Comparison of ENCODE assay signal across 13 cellular contexts in the genomic region with DNA sequence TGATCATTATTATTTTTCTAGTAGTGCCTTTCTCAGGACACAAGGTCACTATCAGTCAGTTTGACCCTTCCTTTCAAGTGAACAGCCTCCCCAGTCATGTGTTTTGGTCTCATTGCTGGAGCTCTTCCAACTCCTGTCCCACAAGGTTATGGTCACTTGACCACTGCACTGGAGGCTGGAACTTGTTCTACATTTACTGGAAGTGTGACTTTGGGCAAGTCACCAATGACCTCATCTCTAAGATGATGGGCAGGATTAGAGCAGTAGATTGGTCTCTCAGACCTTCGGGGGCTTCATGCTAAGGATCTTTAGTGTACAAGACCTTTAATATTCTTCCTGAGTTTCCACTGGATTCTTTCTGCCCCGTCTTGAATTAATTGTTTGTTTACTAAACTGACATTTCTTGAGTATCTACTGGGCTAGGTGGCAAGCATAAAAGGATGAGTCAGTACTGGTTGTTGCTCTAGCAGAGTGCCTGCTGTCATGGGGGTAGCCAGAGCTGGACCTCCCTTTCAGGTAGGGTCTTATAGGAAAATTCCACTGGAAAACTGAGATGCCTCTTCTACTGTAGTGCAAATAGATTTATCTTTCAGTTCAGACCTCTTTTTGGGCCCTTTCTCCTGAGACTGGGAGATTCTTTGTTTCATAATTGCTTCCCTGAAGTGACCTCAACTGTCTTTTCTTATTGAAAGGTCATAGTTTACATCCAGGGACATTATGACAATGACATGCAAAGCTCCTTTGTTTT.
A peak's percentile ranks its signal among the peaks of the same experiment; 100 is the strongest.
DNase-seq lines count a peak whose midpoint lies in the region; ATAC-seq and TF ChIP-seq lines count a peak whose summit lies in the region.
"Had no signal": no experiment of that assay in that cellular context is flagged by ENCODE, and none has a peak within 500 bp of the region (broad histone marks: within the 10 kb centered on the region; RNA-seq: fewer than 3 reads in every experiment).

No MANE protein-coding gene starts in this region.

- ATAC-seq in PC-3: peak; percentile 65
- ATAC-seq in Right ventricle myocardium superior (ENCODE audit: poor library complexity): peak; percentile 85
- peak; percentile 19 to 52 (median 42) for ATAC-seq in psoas muscle
- no peak for ATAC-seq in HG03520 (IDR thresholded peaks at IDR 0.05; ENCODE audit: unreplicated experiment)
- ATAC-seq: foreskin keratinocyte had no signal

- WGBS in psoas muscle, 3 donors: 71 to 82% (median 73%) methylated on average over 2 of the region's 2 CpGs

- intact Hi-C loops in PC-3 (cut with micrococcal nuclease) (no loop called here), Right ventricle myocardium superior (cut with DNase I) (no loop called here), psoas muscle (cut with DNase I) (no loop called here)

- CTCF ChIA-PET in PC-3 (lab: Charles Lee): no interaction called here

- peak overlapping the region; percentile 56 for H3K4me2 ChIP-seq in PC-3 (ENCODE audit: low read length)

- BruUV-seq in PC-3 (replicated peaks; lab: Mats Ljungman, UMichigan): no TSS peak

- H3K9me2 ChIP-seq in PC-3 (replicated peaks; ENCODE audit: low read length): no peaks in the 10 kb centered on the region

- H3K79me2 ChIP-seq in PC-3 (ENCODE audit: low read length): peaks cover 37% of the 10 kb centered on the region

- H3K36me3 ChIP-seq in PC-3 (ENCODE audit: low read depth, low read length): peaks cover 4% of the 10 kb centered on the region; the same call in 1 of the 2 replicates
- H3K36me3 ChIP-seq in psoas muscle (ENCODE audit: insufficient read depth in 1 of 2, low read depth in 1 of 2): no peaks in the 10 kb centered on the region
- H3K36me3 ChIP-seq: suprapubic skin had no signal

- POLR2A ChIA-PET in PC-3 (lab: Charles Lee; ENCODE audit: unreplicated experiment): no interaction called here

- H3K4me3 ChIP-seq in PC-3 (ENCODE audit: low read length) (peak overlapping the region; percentile 9), psoas muscle (no peak overlapping the region)
- H3K4me3 ChIP-seq: dorsolateral prefrontal cortex, suprapubic skin had no signal

- H4K20me1 ChIP-seq in PC-3 (ENCODE audit: low read length): peaks cover 16% of the 10 kb centered on the region; the same call in 1 of the 2 replicates

- H3K9me3 ChIP-seq in PC-3 (ENCODE audit: low read length) (no peaks in the 10 kb centered on the region), psoas muscle (no peaks in the 10 kb centered on the region)
- H3K9me3 ChIP-seq: suprapubic skin had no signal

- H3K4me1 ChIP-seq in PC-3 (ENCODE audit: insufficient read depth, low read length) (peaks cover 35% of the 10 kb centered on the region), psoas muscle (no peaks in the 10 kb centered on the region)
- H3K4me1 ChIP-seq: foreskin keratinocyte, suprapubic skin had no signal

- H3K27ac ChIP-seq in PC-3 (ENCODE audit: low read length) (peak overlapping the region; percentile 52), psoas muscle (no peak overlapping the region)
- H3K27ac ChIP-seq: foreskin keratinocyte, RWPE1, suprapubic skin had no signal

- H3K9ac ChIP-seq in PC-3 (ENCODE audit: low read length): no peak overlapping the region

- DNase-seq in H4 (ENCODE audit: low spot score) (peak; percentile 40), PC-3 (peak; percentile 54), Right ventricle myocardium superior (no peak), psoas muscle (no peak), SK-N-DZ (ENCODE audit: low spot score) (no peak)
- no peak for DNase-seq in stimulated activated naive CD4-positive, alpha-beta T cell (lab: John Stamatoyannopoulos, UW)
- DNase-seq: Calu3, dorsolateral prefrontal cortex, foreskin keratinocyte, nephron progenitor cell had no signal

- H2AFZ ChIP-seq in PC-3 (ENCODE audit: low read length): no peak overlapping the region

- H3K27me3 ChIP-seq in PC-3 (ENCODE audit: low read length): no peaks in the 10 kb centered on the region
- H3K27me3 ChIP-seq in psoas muscle (ENCODE audit: insufficient read depth in 3 of 3, low read length in 2 of 3): no peaks in the 10 kb centered on the region
- H3K27me3 ChIP-seq: dorsolateral prefrontal cortex, foreskin keratinocyte, suprapubic skin had no signal

- no peak for TF ChIP-seq CTCF in PC-3 (conservative IDR thresholded peaks at IDR 0.05; ENCODE audit: low read depth, low read length)
- TF ChIP-seq CTCF in psoas muscle (IDR thresholded peaks at IDR 0.05): no peak

- H3F3A ChIP-seq in PC-3 (ENCODE audit: low read length, unreplicated experiment): peaks cover 17% of the 10 kb centered on the region

Comparison
In these comparisons a context has a peak if more than half of its experiments do, and no peak if none do; other contexts are left out.
1. DNase-seq: peak in H4 (single experiment) and PC-3 (single experiment); none in Right ventricle myocardium superior (single experiment), psoas muscle (0 of 2), stimulated activated naive CD4-positive, alpha-beta T cell (0 of 6) and SK-N-DZ (single experiment).